ENCODE assay signal across 1 cellular context in genomic region chr19:18379803-18380747, GRCh38.
A peak's percentile ranks its signal among the peaks of the same experiment; 100 is the strongest.
TF ChIP-seq lines count a peak whose summit lies in the region.

No MANE protein-coding gene starts in this region.

TF ChIP-seq in HepG2, 621 proteins besides CTCF, POLR2A, EP300 and RAD21 (continued from another document and continues in another):
- TF ChIP-seq ETS1 (CRISPR knock-in tag; IDR thresholded peaks at IDR 0.05) (no peak), PLRG1 (conservative IDR thresholded peaks at IDR 0.05) (no peak), CENPX (CRISPR knock-in tag; IDR thresholded peaks at IDR 0.05) (no peak), ZNF34 (CRISPR knock-in tag; IDR thresholded peaks at IDR 0.05; ENCODE audit: borderline replicate concordance) (peak; percentile 68; the same call in 1 of the 2 replicates), ZSCAN12 (CRISPR knock-in tag; IDR thresholded peaks at IDR 0.05) (no peak), ZNF589 (CRISPR knock-in tag; conservative IDR thresholded peaks at IDR 0.05) (no peak; the same call in 1 of the 2 replicates), HNRNPH1 (optimal IDR thresholded peaks at IDR 0.05; ENCODE audit: low read depth, low read length) (no peak), DMTF1 (CRISPR knock-in tag; IDR thresholded peaks at IDR 0.05) (no peak), GPN1 (CRISPR knock-in tag; IDR thresholded peaks at IDR 0.05; ENCODE audit: borderline replicate concordance) (no peak), ATF2 (CRISPR knock-in tag; IDR thresholded peaks at IDR 0.05) (peak; percentile 98), SMAD3 (CRISPR knock-in tag; IDR thresholded peaks at IDR 0.05) (peak; percentile 83), HOXA5 (CRISPR knock-in tag; IDR thresholded peaks at IDR 0.05) (peak; percentile 73), RXRA (CRISPR knock-in tag; IDR thresholded peaks at IDR 0.05) (peak; percentile 99), MTF1 (CRISPR knock-in tag; IDR thresholded peaks at IDR 0.05) (no peak), ZNF850 (CRISPR knock-in tag; conservative IDR thresholded peaks at IDR 0.05) (peak; percentile 93; the same call in 1 of the 2 replicates), E2F2 (CRISPR knock-in tag; IDR thresholded peaks at IDR 0.05; ENCODE audit: borderline replicate concordance) (peak; percentile 57; the same call in 1 of the 2 replicates), FOXA3 (CRISPR knock-in tag; IDR thresholded peaks at IDR 0.05) (peak; percentile 97), CEBPG (CRISPR knock-in tag; IDR thresholded peaks at IDR 0.05) (peak; percentile 72), TAF15 (IDR thresholded peaks at IDR 0.05; ENCODE audit: low read depth, low read length, poor library complexity, severe bottlenecking) (no peak), ZNF280B (CRISPR knock-in tag; IDR thresholded peaks at IDR 0.05; ENCODE audit: borderline replicate concordance) (no peak; the same call in 1 of the 2 replicates), NFYC (CRISPR knock-in tag; IDR thresholded peaks at IDR 0.05) (peak; percentile 59), MTA3 (CRISPR knock-in tag; IDR thresholded peaks at IDR 0.05) (no peak), ZNF703 (CRISPR knock-in tag; IDR thresholded peaks at IDR 0.05; ENCODE audit: borderline replicate concordance) (peak; percentile 88), REXO4 (CRISPR knock-in tag; IDR thresholded peaks at IDR 0.05; ENCODE audit: borderline replicate concordance) (no peak), ZNF614 (CRISPR knock-in tag; IDR thresholded peaks at IDR 0.05; ENCODE audit: borderline replicate concordance) (peak; percentile 69; the same call in 1 of the 2 replicates), PHF8 (CRISPR knock-in tag; IDR thresholded peaks at IDR 0.05) (peak; percentile 38; the same call in 1 of the 2 replicates), TOPORS (CRISPR knock-in tag; IDR thresholded peaks at IDR 0.05) (peak; percentile 92; the same call in 1 of the 2 replicates), PITX1 (CRISPR knock-in tag; IDR thresholded peaks at IDR 0.05) (peak; percentile 97), ZNF737 (CRISPR knock-in tag; IDR thresholded peaks at IDR 0.05; ENCODE audit: borderline replicate concordance) (no peak), SAP130 (CRISPR knock-in tag; IDR thresholded peaks at IDR 0.05; ENCODE audit: low read depth) (peak; percentile 94), GABPA (IDR thresholded peaks at IDR 0.05; ENCODE audit: low read depth, low read length) (no peak), GABPA (CRISPR knock-in tag; IDR thresholded peaks at IDR 0.05; ENCODE audit: low read depth) (peak; percentile 78), FOXC1 (CRISPR knock-in tag; IDR thresholded peaks at IDR 0.05; ENCODE audit: borderline replicate concordance) (peak; percentile 66; the same call in 1 of the 2 replicates)
- TF ChIP-seq, protein P1, sequence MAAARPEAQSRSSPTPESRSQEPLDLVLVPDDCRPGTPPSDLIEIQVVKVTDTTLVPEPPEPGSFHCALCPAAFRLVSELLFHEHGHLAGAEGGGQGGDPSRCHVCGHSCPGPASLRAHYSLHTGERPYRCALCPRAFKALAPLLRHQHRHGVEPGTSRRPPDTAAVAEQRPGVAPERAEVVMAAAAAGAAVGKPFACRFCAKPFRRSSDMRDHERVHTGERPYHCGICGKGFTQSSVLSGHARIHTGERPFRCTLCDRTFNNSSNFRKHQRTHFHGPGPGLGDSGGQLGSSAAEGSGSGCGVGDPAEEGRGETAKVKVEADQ (CRISPR knock-in tag; IDR thresholded peaks at IDR 0.05; ENCODE audit: borderline replicate concordance): peak; percentile 90; the same call in 1 of the 2 replicates
- TF ChIP-seq, protein P2, sequence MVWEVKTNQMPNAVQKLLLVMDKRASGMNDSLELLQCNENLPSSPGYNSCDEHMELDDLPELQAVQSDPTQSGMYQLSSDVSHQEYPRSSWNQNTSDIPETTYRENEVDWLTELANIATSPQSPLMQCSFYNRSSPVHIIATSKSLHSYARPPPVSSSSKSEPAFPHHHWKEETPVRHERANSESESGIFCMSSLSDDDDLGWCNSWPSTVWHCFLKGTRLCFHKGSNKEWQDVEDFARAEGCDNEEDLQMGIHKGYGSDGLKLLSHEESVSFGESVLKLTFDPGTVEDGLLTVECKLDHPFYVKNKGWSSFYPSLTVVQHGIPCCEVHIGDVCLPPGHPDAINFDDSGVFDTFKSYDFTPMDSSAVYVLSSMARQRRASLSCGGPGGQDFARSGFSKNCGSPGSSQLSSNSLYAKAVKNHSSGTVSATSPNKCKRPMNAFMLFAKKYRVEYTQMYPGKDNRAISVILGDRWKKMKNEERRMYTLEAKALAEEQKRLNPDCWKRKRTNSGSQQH (CRISPR knock-in tag; IDR thresholded peaks at IDR 0.05; ENCODE audit: low read depth): peak; percentile 86; the same call in 1 of the 2 replicates
- TF ChIP-seq, protein P3, sequence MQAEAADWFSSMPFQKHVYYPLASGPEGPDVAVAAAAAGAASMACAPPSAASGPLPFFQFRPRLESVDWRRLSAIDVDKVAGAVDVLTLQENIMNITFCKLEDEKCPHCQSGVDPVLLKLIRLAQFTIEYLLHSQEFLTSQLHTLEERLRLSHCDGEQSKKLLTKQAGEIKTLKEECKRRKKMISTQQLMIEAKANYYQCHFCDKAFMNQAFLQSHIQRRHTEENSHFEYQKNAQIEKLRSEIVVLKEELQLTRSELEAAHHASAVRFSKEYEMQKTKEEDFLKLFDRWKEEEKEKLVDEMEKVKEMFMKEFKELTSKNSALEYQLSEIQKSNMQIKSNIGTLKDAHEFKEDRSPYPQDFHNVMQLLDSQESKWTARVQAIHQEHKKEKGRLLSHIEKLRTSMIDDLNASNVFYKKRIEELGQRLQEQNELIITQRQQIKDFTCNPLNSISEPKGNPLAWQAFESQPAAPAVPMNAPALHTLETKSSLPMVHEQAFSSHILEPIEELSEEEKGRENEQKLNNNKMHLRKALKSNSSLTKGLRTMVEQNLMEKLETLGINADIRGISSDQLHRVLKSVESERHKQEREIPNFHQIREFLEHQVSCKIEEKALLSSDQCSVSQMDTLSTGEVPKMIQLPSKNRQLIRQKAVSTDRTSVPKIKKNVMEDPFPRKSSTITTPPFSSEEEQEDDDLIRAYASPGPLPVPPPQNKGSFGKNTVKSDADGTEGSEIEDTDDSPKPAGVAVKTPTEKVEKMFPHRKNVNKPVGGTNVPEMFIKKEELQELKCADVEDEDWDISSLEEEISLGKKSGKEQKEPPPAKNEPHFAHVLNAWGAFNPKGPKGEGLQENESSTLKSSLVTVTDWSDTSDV (CRISPR knock-in tag; IDR thresholded peaks at IDR 0.05): no peak
- TF ChIP-seq, protein P4, sequence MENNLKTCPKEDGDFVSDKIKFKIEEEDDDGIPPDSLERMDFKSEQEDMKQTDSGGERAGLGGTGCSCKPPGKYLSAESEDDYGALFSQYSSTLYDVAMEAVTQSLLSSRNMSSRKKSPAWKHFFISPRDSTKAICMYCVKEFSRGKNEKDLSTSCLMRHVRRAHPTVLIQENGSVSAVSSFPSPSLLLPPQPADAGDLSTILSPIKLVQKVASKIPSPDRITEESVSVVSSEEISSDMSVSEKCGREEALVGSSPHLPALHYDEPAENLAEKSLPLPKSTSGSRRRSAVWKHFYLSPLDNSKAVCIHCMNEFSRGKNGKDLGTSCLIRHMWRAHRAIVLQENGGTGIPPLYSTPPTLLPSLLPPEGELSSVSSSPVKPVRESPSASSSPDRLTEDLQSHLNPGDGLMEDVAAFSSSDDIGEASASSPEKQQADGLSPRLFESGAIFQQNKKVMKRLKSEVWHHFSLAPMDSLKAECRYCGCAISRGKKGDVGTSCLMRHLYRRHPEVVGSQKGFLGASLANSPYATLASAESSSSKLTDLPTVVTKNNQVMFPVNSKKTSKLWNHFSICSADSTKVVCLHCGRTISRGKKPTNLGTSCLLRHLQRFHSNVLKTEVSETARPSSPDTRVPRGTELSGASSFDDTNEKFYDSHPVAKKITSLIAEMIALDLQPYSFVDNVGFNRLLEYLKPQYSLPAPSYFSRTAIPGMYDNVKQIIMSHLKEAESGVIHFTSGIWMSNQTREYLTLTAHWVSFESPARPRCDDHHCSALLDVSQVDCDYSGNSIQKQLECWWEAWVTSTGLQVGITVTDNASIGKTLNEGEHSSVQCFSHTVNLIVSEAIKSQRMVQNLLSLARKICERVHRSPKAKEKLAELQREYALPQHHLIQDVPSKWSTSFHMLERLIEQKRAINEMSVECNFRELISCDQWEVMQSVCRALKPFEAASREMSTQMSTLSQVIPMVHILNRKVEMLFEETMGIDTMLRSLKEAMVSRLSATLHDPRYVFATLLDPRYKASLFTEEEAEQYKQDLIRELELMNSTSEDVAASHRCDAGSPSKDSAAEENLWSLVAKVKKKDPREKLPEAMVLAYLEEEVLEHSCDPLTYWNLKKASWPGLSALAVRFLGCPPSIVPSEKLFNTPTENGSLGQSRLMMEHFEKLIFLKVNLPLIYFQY (CRISPR knock-in tag; IDR thresholded peaks at IDR 0.05; ENCODE audit: borderline replicate concordance): 0 out of 2 replicates have a peak, but pooled peaks have one; percentile 47
- TF ChIP-seq, protein P5, sequence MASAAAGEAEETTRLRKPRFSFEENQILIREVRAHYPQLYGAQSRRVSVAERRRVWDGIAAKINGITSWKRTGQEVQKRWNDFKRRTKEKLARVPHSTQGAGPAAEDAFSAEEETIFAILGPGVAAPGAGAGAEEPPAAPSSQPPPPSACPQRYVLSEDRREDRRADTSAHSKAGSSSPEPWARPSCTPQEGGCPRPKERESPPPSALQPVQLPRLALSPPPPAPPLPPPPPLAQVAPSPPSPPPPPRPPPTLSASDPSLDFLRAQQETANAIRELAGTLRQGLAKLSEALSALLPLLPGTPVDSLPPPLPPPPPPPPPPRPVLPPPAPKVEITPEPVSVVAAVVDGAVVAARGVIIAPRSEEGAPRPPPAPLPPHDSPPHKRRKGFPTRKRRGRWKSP (CRISPR knock-in tag; IDR thresholded peaks at IDR 0.05): peak; percentile 51
- TF ChIP-seq, protein P6, sequence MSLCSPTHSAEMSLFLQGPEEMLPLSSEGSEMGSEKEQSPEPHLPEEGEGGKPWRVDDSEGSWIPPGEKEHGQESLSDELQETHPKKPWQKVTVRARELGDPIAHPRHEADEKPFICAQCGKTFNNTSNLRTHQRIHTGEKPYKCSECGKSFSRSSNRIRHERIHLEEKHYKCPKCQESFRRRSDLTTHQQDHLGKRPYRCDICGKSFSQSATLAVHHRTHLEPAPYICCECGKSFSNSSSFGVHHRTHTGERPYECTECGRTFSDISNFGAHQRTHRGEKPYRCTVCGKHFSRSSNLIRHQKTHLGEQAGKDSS (CRISPR knock-in tag; IDR thresholded peaks at IDR 0.05; ENCODE audit: borderline replicate concordance, low read depth): peak; percentile 52; the same call in 1 of the 2 replicates
